Comparison of ENCODE assay signal across 1 cellular context in the genomic region with DNA sequence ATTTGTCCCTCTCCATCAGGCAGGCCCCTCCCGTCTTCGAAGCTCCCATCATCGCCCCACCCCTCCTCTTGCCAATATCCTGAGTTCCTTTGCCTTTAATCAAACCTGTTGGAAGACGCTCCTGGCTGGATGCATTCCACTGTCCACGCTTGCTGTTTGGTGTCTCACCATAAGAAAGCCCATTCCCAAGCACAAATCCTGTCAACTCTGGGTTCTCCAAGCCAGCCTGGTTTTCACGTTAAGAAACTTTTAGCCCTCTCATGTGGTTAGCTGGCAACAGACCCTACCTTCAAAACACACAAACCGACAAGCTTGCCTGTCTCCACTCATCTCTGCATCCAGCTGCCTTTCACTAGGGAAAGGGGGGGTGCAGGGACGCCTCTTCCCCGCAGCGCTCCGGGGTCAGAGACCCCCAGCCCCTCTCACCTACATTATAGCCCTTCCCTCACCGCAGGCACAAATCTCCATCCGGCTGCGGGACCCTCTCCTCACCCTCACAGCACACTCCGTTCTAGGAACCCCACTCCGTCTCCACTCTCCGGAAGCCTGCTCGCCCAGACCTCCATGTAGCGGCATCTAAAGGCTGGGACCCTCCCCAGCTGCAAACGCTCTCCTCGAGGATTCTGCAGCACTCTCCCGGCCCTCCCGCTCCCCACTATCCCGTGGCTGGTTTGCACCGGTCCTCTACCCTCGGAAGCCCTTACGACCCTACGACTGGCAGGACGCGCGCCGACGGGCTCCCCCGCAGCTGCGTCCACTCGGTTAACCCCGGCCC.
TF ChIP-seq lines count a peak whose summit lies in the region.

No MANE protein-coding gene starts in this region.

TF ChIP-seq in endothelial cell of umbilical vein, 7 proteins besides CTCF, POLR2A, EP300 and RAD21:
- TF ChIP-seq, protein P1, sequence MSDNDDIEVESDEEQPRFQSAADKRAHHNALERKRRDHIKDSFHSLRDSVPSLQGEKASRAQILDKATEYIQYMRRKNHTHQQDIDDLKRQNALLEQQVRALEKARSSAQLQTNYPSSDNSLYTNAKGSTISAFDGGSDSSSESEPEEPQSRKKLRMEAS (IDR thresholded peaks at IDR 0.05; ENCODE audit: insufficient read depth, insufficient read length) = no peak
- TF ChIP-seq JUN (IDR thresholded peaks at IDR 0.05; ENCODE audit: borderline replicate concordance, insufficient read depth, insufficient read length, low read depth) = no peak
- no peak for TF ChIP-seq FOS (IDR thresholded peaks at IDR 0.05; ENCODE audit: borderline replicate concordance, insufficient read depth, low read length)
TF ChIP-seq in endothelial cell of umbilical vein: peak in this region for 0.
